ENCODE assay signal across 8 cellular contexts in genomic region chr11:102390667-102391449, GRCh38. TPM values are rescaled to one million over a fixed set of nuclear protein-coding genes. Genes with fewer than 3 reads are reported as not detected.
DNase-seq lines count a peak whose midpoint lies in the region; ATAC-seq lines count a peak whose summit lies in the region.

No MANE protein-coding gene starts in this region.

- H2BK120ac ChIP-seq in mesendoderm (ENCODE audit: low read depth, low read length), result no peak overlapping the region

- peaks cover 11% of the 10 kb centered on the region for H3K4me1 ChIP-seq in CD4-positive, alpha-beta memory T cell (ENCODE audit: insufficient read depth, low read length)
- no peaks in the 10 kb centered on the region for H3K4me1 ChIP-seq in effector memory CD4-positive, alpha-beta T cell (ENCODE audit: control insufficient read depth, insufficient read depth, low read length, poor library complexity, severe bottlenecking)
- H3K4me1 ChIP-seq in mesendoderm (ENCODE audit: control insufficient read depth, low read depth, low read length), result no peaks in the 10 kb centered on the region

- no CpG with 5 or more reads among the region's 11 CpGs for WGBS in mesendoderm (ENCODE audit: extremely low coverage, insufficient coverage, low lambda C conversion rate)

- H3K79me2 ChIP-seq in mesendoderm (ENCODE audit: control insufficient read depth, insufficient read depth, low read length), result no peaks in the 10 kb centered on the region

- H3K4me1 Mint-ChIP-seq in CD4-positive, alpha-beta memory T cell, result peaks cover 17 to 40% (median 21%) of the 10 kb centered on the region in 4 donors
- peaks cover 13% of the 10 kb centered on the region for H3K4me1 Mint-ChIP-seq in stimulated activated memory B cell treated with anti-CD40 and anti-IgM and Interleukin-4, amounts not matched to agents 10 μg/mL and 1 μg/mL and 100 μg/mL, for 72 hours

- H3K79me1 ChIP-seq in mesendoderm (ENCODE audit: low read length), result no peaks in the 10 kb centered on the region

- no peak overlapping the region for H3K23ac ChIP-seq in mesendoderm (ENCODE audit: low read length)

- H3K56ac ChIP-seq in mesendoderm (ENCODE audit: low read length), result no peak overlapping the region

- no peak overlapping the region for H3K4me2 ChIP-seq in mesendoderm (ENCODE audit: low read length)

- H2BK5ac ChIP-seq in mesendoderm (ENCODE audit: low read length), result no peak overlapping the region

- no peaks in the 10 kb centered on the region for H3K27me3 ChIP-seq in CD4-positive, alpha-beta memory T cell (ENCODE audit: insufficient read depth, low read length)
- H3K27me3 ChIP-seq in effector memory CD4-positive, alpha-beta T cell (replicated peaks; ENCODE audit: control insufficient read depth, insufficient read depth, low read length, poor library complexity, severe bottlenecking), result no peaks in the 10 kb centered on the region
- no peaks in the 10 kb centered on the region for H3K27me3 ChIP-seq in mesendoderm (ENCODE audit: insufficient read depth, low read length, poor library complexity)

- no peak overlapping the region for H2BK15ac ChIP-seq in mesendoderm (replicated peaks; ENCODE audit: low read depth)

- CTCF ChIA-PET in CD4-positive, alpha-beta memory T cell (lab: Charles Lee; ENCODE audit: partially characterized antibody), result interaction anchor here (0.6 to 7.5 kb wide), 53 partner anchors 9 to 276 kb away, joined by 3 to 99 read pairs (median 6); no protein-coding TSS in a partner anchor

- H3K4me3 Mint-ChIP-seq in CD4-positive, alpha-beta memory T cell, result no peak overlapping the region
- H3K4me3 Mint-ChIP-seq in stimulated activated memory B cell treated with anti-CD40 and anti-IgM and Interleukin-4, amounts not matched to agents 10 μg/mL and 1 μg/mL and 100 μg/mL, for 72 hours, result no peak overlapping the region

- no peak overlapping the region for H3K9ac ChIP-seq in mesendoderm (ENCODE audit: low read length)

- H3K27ac ChIP-seq in CD4-positive, alpha-beta memory T cell (ENCODE audit: low read depth, low read length), result no peak overlapping the region
- H3K27ac ChIP-seq in effector memory CD4-positive, alpha-beta T cell (ENCODE audit: insufficient read depth, low read length, poor library complexity, severe bottlenecking), result no peak overlapping the region
- no peak overlapping the region for H3K27ac ChIP-seq in mesendoderm (ENCODE audit: low read depth, low read length)

- peak overlapping the region in 6 of 7 donors; percentile 15 to 83 (median 65) for H3K27ac Mint-ChIP-seq in CD4-positive, alpha-beta memory T cell
- H3K27ac Mint-ChIP-seq in stimulated activated memory B cell treated with anti-CD40 and anti-IgM and Interleukin-4, amounts not matched to agents 10 μg/mL and 1 μg/mL and 100 μg/mL, for 72 hours, result no peak overlapping the region

- no peaks in the 10 kb centered on the region for H3K9me3 ChIP-seq in CD4-positive, alpha-beta memory T cell (ENCODE audit: control insufficient read depth in 1 of 2, low read length in 2 of 2)
- no peaks in the 10 kb centered on the region for H3K9me3 ChIP-seq in effector memory CD4-positive, alpha-beta T cell (ENCODE audit: control insufficient read depth, low read length)

- no peak overlapping the region for H4K8ac ChIP-seq in mesendoderm (ENCODE audit: low read depth, low read length)

- H3K36me3 ChIP-seq in CD4-positive, alpha-beta memory T cell (ENCODE audit: insufficient read depth, low read length), result peaks cover 12% of the 10 kb centered on the region
- peaks cover 14% of the 10 kb centered on the region for H3K36me3 ChIP-seq in effector memory CD4-positive, alpha-beta T cell (ENCODE audit: control insufficient read depth, insufficient read depth, low read length)
- H3K36me3 ChIP-seq in mesendoderm (ENCODE audit: control insufficient read depth, insufficient read depth, low read length), result no peaks in the 10 kb centered on the region

- peaks cover 0 to 1% (median 0%) of the 10 kb centered on the region in 8 donors for H3K9me3 Mint-ChIP-seq in CD4-positive, alpha-beta memory T cell
- peaks cover 2% of the 10 kb centered on the region for H3K9me3 Mint-ChIP-seq in stimulated activated memory B cell treated with anti-CD40 and anti-IgM and Interleukin-4, amounts not matched to agents 10 μg/mL and 1 μg/mL and 100 μg/mL, for 72 hours

- H3K4ac ChIP-seq in mesendoderm (ENCODE audit: low read depth, low read length), result no peak overlapping the region

- H4K5ac ChIP-seq in mesendoderm (ENCODE audit: low read length), result no peak overlapping the region

- no peak overlapping the region for H3K4me3 ChIP-seq in CD4-positive, alpha-beta memory T cell (ENCODE audit: low read length in 2 of 2)
- no peak overlapping the region for H3K4me3 ChIP-seq in effector memory CD4-positive, alpha-beta T cell (ENCODE audit: insufficient read depth, low read depth, low read length, poor library complexity, severe bottlenecking)
- no peak overlapping the region for H3K4me3 ChIP-seq in mesendoderm (ENCODE audit: low read length)

- ATAC-seq in HG03196 (IDR thresholded peaks at IDR 0.05; ENCODE audit: unreplicated experiment), result peak; percentile 82
- ATAC-seq in stimulated activated memory B cell treated with anti-CD40 and anti-IgM and Interleukin-4, amounts not matched to agents 10 μg/mL and 1 μg/mL and 100 μg/mL, for 72 hours, result peak; percentile 73

- peak; percentile 44 to 56 (median 53) for DNase-seq in CD4-positive, alpha-beta memory T cell
- DNase-seq in GM19238 (ENCODE audit: insufficient read length, low spot score) (peak; percentile 18), NCI-H526 (lab: John Stamatoyannopoulos, UW) (peak; percentile 65 to 89), mesendoderm (peak; percentile 91)
- peak; percentile 65 to 68 for DNase-seq in activated CD4-positive, alpha-beta T cell treated with anti-CD3 and anti-CD28 coated beads, Interleukin-2, amount 50 U/mL, for 48 hours
- DNase-seq in effector memory CD4-positive, alpha-beta T cell, result peak; percentile 23 to 41 (median 27)

- intact Hi-C loops in CD4-positive, alpha-beta memory T cell (cut with micrococcal nuclease), result loop anchor here (1.0 to 2.0 kb wide), 4 partner anchors 24 to 104 kb away; no protein-coding TSS in a partner anchor

- POLR2A ChIA-PET in CD4-positive, alpha-beta memory T cell (lab: Charles Lee; ENCODE audit: partially characterized antibody), result interaction anchor here (1.0 to 2.8 kb wide), 17 partner anchors 10 to 122 kb away, joined by 3 to 17 read pairs (median 4); partner anchors contain the start of gene TMEM123

- H2AK5ac ChIP-seq in mesendoderm (ENCODE audit: low read length), result no peak overlapping the region

- H3K18ac ChIP-seq in mesendoderm (ENCODE audit: low read length), result no peak overlapping the region

- peaks cover 45 to 52% of the 10 kb centered on the region in 2 donors for H3K36me3 Mint-ChIP-seq in CD4-positive, alpha-beta memory T cell
- peaks cover 64% of the 10 kb centered on the region for H3K36me3 Mint-ChIP-seq in stimulated activated memory B cell treated with anti-CD40 and anti-IgM and Interleukin-4, amounts not matched to agents 10 μg/mL and 1 μg/mL and 100 μg/mL, for 72 hours

- H3K27me3 Mint-ChIP-seq in CD4-positive, alpha-beta memory T cell, result no peaks in the 10 kb centered on the region
- no peaks in the 10 kb centered on the region for H3K27me3 Mint-ChIP-seq in stimulated activated memory B cell treated with anti-CD40 and anti-IgM and Interleukin-4, amounts not matched to agents 10 μg/mL and 1 μg/mL and 100 μg/mL, for 72 hours

RNA-seq across cellular contexts. Expression of gene BIRC2, which starts 43.8 kb away (rescaled TPM):
- 10 to 100 TPM; 60.9 to 61.2 TPM for total RNA-seq in CD4-positive, alpha-beta memory T cell
- polyA plus RNA-seq in CD4-positive, alpha-beta memory T cell, result 10 to 100 TPM; 28.8 to 33.4 TPM
- 24.1 TPM for polyA plus RNA-seq in mesendoderm (2013, experiment 1 of 2)
- 23.9 TPM for polyA plus RNA-seq in mesendoderm (2013, experiment 2 of 2)

Comparison
In these comparisons a context has a peak if more than half of its experiments do, and no peak if none do; other contexts are left out.
1. DNase-seq: peak in every context shown above with its lines; median percentile 91 in mesendoderm; 77 in NCI-H526; 66 in activated CD4-positive, alpha-beta T cell treated with anti-CD3 and anti-CD28 coated beads, Interleukin-2, amount 50 U/mL, for 48 hours; 53 in CD4-positive, alpha-beta memory T cell; 27 in effector memory CD4-positive, alpha-beta T cell; 18 in GM19238.